Comparison of ENCODE assay signal across 2 cellular contexts in genomic region chr4:76536381-76536689, GRCh38.
TF ChIP-seq lines count a peak whose summit lies in the region.

No MANE protein-coding gene starts in this region.

TF ChIP-seq in liver, 16 proteins besides CTCF, POLR2A, EP300 and RAD21 (continued from another document):
- TF ChIP-seq, protein P1, sequence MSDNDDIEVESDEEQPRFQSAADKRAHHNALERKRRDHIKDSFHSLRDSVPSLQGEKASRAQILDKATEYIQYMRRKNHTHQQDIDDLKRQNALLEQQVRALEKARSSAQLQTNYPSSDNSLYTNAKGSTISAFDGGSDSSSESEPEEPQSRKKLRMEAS (IDR thresholded peaks at IDR 0.05) = peak; percentile 23
- peak; percentile 26 for TF ChIP-seq SP1 (IDR thresholded peaks at IDR 0.05)
- no peak for TF ChIP-seq NR2F2 (IDR thresholded peaks at IDR 0.05)
- TF ChIP-seq REST (IDR thresholded peaks at IDR 0.05) = no peak
- TF ChIP-seq FOXA1 (IDR thresholded peaks at IDR 0.05) = no peak
- no peak for TF ChIP-seq FOXA2 (IDR thresholded peaks at IDR 0.05)
- no peak for TF ChIP-seq GABPA (IDR thresholded peaks at IDR 0.05 in 1 of 2, conservative IDR thresholded peaks at IDR 0.05 in 1 of 2)
- peak; percentile 25 to 33 for TF ChIP-seq RXRA (IDR thresholded peaks at IDR 0.05)
- no peak for TF ChIP-seq HNF4G (IDR thresholded peaks at IDR 0.05)
- peak; percentile 41 to 42 for TF ChIP-seq HNF4A (conservative IDR thresholded peaks at IDR 0.05)

TF ChIP-seq in HepG2, 621 proteins besides CTCF, POLR2A, EP300 and RAD21 (continued from another document):
- no peak for TF ChIP-seq ZNF687 (CRISPR knock-in tag; IDR thresholded peaks at IDR 0.05)
